10 cellular contexts compared by ENCODE assay signal in genomic region chrX:356385-357034, GRCh38. TPM values are rescaled to one million over a fixed set of nuclear protein-coding genes. Genes with fewer than 3 reads are reported as not detected.
DNase-seq lines count a peak whose midpoint lies in the region; TF ChIP-seq lines count a peak whose summit lies in the region.
"Had no signal": no experiment of that assay in that cellular context is flagged by ENCODE, and none has a peak within 500 bp of the region (broad histone marks: within the 10 kb centered on the region; RNA-seq: fewer than 3 reads in every experiment).

No MANE protein-coding gene starts in this region.

- DNase-seq in T-helper 1 cell (no peak), HT1080 (ENCODE audit: low read depth) (peak; percentile 14), amniotic epithelial cell (ENCODE audit: low read depth) (peak; percentile 69), nephron progenitor cell (no peak), GF-D8 (lab: John Stamatoyannopoulos, UW) (no peak), hypothalamus (lab: John Stamatoyannopoulos, UW) (no peak), NCI-H524 treated with DMSO at 0.1 percent for 48 hours (lab: John Stamatoyannopoulos, UW) (no peak)
- DNase-seq: NCI-H1092, NCI-H526 had no signal

- TF ChIP-seq CTCF in nephron progenitor cell (IDR thresholded peaks at IDR 0.05): no peak

- peaks cover 31% of the 10 kb centered on the region for H3K9me3 Mint-ChIP-seq in T-helper 1 cell treated with Interleukin-12 subunit alpha and Interleukin-12 subunit beta and Interleukin-4 antibody, amounts not matched to agents 30 μg/mL and 1 μg/mL, for 36 hours
- H3K9me3 Mint-ChIP-seq in nephron progenitor cell: peaks cover 30% of the 10 kb centered on the region

- peak overlapping the region; percentile 67 for H3K4me3 Mint-ChIP-seq in T-helper 1 cell treated with Interleukin-12 subunit alpha and Interleukin-12 subunit beta and Interleukin-4 antibody, amounts not matched to agents 30 μg/mL and 1 μg/mL, for 36 hours
- no peak overlapping the region for H3K4me3 Mint-ChIP-seq in nephron progenitor cell

- H3K4me1 Mint-ChIP-seq in T-helper 1 cell treated with Interleukin-12 subunit alpha and Interleukin-12 subunit beta and Interleukin-4 antibody, amounts not matched to agents 30 μg/mL and 1 μg/mL, for 36 hours (ENCODE audit: low read depth): peaks cover 20% of the 10 kb centered on the region
- peaks cover 41% of the 10 kb centered on the region for H3K4me1 Mint-ChIP-seq in nephron progenitor cell

- peak overlapping the region; percentile 93 for H3K27ac Mint-ChIP-seq in T-helper 1 cell treated with Interleukin-12 subunit alpha and Interleukin-12 subunit beta and Interleukin-4 antibody, amounts not matched to agents 30 μg/mL and 1 μg/mL, for 36 hours
- H3K27ac Mint-ChIP-seq in nephron progenitor cell: peak overlapping the region; percentile 88

- peaks cover 36% of the 10 kb centered on the region for H3K36me3 Mint-ChIP-seq in T-helper 1 cell treated with Interleukin-12 subunit alpha and Interleukin-12 subunit beta and Interleukin-4 antibody, amounts not matched to agents 30 μg/mL and 1 μg/mL, for 36 hours (ENCODE audit: low read depth)
- H3K36me3 Mint-ChIP-seq in nephron progenitor cell (ENCODE audit: low read depth): peaks cover 75% of the 10 kb centered on the region

- H3K27me3 Mint-ChIP-seq in T-helper 1 cell treated with Interleukin-12 subunit alpha and Interleukin-12 subunit beta and Interleukin-4 antibody, amounts not matched to agents 30 μg/mL and 1 μg/mL, for 36 hours (ENCODE audit: low read depth): no peaks in the 10 kb centered on the region
- peaks cover 3% of the 10 kb centered on the region for H3K27me3 Mint-ChIP-seq in nephron progenitor cell (ENCODE audit: low read depth, poor library complexity)

RNA-seq across cellular contexts. Expression of gene PPP2R3B, which starts 30.2 kb away (rescaled TPM):
- 13.8 and 14.6 TPM in 2 replicates for total RNA-seq in HT1080 (2014; rRNA removed; shearing (Covaris generic))
- polyA plus RNA-seq in HT1080 (2015; cell fraction: cytosol; rRNA removed): 12.8 and 13.3 TPM in 2 replicates
- 42.7 and 54.2 TPM in 2 replicates for polyA plus RNA-seq in HT1080 (2015; cell fraction: nucleus; rRNA removed)

RNA-seq across cellular contexts. Expression of gene GTPBP6, which starts 37.9 kb away (rescaled TPM):
- 56.4 and 60.2 TPM in 2 replicates for total RNA-seq in HT1080 (2014; rRNA removed; shearing (Covaris generic))
- 47.9 and 49.3 TPM in 2 replicates for polyA plus RNA-seq in HT1080 (2015; cell fraction: cytosol; rRNA removed)
- polyA plus RNA-seq in HT1080 (2015; cell fraction: nucleus; rRNA removed): 45.0 and 47.1 TPM in 2 replicates

Comparison
In these comparisons a context has a peak if more than half of its experiments do, and no peak if none do; other contexts are left out.
1. DNase-seq: peak in HT1080 (single experiment) and amniotic epithelial cell (single experiment); none in T-helper 1 cell (0 of 5), nephron progenitor cell (single experiment), GF-D8 (single experiment), hypothalamus (0 of 51) and NCI-H524 treated with DMSO at 0.1 percent for 48 hours (single experiment).